In the genomic region with DNA sequence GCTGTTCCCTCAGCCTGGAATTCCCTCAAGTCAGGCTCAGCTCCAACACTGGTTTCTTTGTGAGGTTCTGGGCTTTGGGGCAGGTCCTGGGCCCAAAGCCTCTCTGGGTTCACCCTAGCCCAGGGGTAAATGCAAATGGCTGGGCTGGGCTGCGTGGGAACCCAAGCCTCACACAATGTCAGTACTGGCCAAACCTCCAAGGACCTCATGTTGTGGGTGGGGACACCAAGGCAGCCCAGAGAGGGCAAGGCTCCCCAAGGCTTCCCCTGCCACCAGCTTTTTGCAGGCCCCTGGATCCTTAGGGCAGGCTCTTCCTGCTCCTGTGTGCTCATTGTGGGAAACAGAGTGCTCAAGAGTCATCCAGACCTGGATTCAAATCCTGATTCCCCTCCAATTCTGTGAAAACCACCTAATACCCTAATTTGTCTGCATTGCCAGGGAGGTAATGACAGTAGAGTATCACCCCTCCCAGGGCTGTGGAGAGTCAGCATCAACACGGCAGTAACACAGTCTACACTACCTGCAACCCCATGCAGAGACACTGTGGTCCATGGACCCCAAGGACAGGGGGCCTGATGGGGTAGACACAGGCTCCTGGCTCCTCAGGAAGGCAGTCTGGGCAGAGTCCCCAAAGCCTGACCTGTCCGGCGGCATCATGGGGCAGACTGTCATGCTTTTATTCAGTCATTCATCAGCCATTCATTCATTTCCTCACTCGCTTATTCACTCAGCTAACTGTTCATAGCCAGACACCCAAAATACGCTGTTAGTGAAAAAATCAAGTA, we compare ENCODE assay signal across 1 cellular context.
TF ChIP-seq lines count a peak whose summit lies in the region.

No MANE protein-coding gene starts in this region.

TF ChIP-seq in SK-N-SH, 30 proteins besides CTCF, POLR2A, EP300 and RAD21 (continued from another document):
- no peak for TF ChIP-seq MEF2A (IDR thresholded peaks at IDR 0.05; ENCODE audit: borderline replicate concordance, low read depth)
- no peak for TF ChIP-seq TCF12 (IDR thresholded peaks at IDR 0.05)
- TF ChIP-seq FOSL2 (IDR thresholded peaks at IDR 0.05; ENCODE audit: borderline replicate concordance, low read depth) = no peak
- TF ChIP-seq, protein P1, sequence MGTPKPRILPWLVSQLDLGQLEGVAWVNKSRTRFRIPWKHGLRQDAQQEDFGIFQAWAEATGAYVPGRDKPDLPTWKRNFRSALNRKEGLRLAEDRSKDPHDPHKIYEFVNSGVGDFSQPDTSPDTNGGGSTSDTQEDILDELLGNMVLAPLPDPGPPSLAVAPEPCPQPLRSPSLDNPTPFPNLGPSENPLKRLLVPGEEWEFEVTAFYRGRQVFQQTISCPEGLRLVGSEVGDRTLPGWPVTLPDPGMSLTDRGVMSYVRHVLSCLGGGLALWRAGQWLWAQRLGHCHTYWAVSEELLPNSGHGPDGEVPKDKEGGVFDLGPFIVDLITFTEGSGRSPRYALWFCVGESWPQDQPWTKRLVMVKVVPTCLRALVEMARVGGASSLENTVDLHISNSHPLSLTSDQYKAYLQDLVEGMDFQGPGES (IDR thresholded peaks at IDR 0.05; ENCODE audit: low read depth, low read length) = no peak
- no peak for TF ChIP-seq RFX5 (IDR thresholded peaks at IDR 0.05; ENCODE audit: low read length)
- no peak for TF ChIP-seq EZH2phosphoT487 (IDR thresholded peaks at IDR 0.05; ENCODE audit: borderline replicate concordance, low read depth)
- TF ChIP-seq FOXJ3 (CRISPR knock-in tag; IDR thresholded peaks at IDR 0.05) = no peak
- TF ChIP-seq ELF1 (IDR thresholded peaks at IDR 0.05) = no peak
- no peak for TF ChIP-seq POLR2AphosphoS5 (IDR thresholded peaks at IDR 0.05; ENCODE audit: low read depth, low read length)
